19 cellular contexts compared by ENCODE assay signal in the genomic region with DNA sequence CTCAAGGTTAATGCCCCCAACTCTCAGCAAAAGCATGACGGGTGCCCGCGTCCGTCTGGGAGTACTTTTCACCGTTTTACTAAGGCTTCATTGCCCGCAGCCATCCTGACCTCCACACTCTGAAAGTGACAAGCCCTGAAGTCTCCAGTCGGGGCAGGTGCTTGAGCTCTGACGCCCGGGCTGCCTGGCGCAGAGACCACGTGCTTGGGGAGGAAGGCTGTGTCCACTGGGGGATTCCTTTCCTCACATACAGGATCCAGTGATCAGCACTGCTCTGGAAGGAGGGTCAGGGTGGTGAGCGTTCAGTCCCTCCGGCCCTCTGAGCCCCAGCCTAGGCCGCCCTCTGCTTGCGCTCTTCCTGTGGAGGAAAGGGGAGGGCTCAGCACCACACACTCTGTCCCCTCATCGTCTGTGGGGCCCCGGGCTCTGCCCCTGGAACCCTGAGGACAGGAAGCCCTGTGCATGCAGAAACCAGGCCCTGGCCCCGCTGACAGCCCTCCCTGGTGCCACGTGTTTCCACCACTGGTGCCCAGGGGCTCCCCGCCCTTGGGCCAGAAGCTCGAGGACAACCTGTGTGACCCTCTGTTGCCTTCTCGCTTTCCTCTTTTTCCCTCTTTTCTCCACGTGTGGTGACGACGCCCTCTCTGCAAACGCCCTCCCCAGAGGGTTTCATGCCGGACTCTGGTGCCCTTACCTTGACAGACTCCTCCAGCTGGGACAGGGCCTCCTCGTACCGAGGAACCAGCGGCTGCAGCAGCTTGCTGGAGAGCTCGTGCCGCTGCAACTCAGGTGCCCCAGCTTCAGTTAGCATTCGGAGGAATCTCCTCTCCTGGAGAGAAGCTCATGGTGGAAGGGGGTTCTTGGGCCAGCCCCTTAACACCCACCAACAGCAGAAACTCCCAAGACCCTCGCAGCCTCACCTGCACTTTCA.
"Had no signal": no experiment of that assay in that cellular context is flagged by ENCODE, and none has a peak within 500 bp of the region (broad histone marks: within the 10 kb centered on the region; RNA-seq: fewer than 3 reads in every experiment).

No MANE protein-coding gene starts in this region.

- DNase-seq: activated CD4-positive, alpha-beta T cell treated with anti-CD3 and anti-CD28 coated beads, Interleukin-2, amount 50 U/mL, for 1 hour; activated naive CD4-positive, alpha-beta T cell treated with Interleukin-2 at 50 U/mL for 16 hours; nucleus accumbens; stimulated activated CD4-positive, alpha-beta T cell treated with anti-CD3 and anti-CD28 coated beads, Interleukin-15, amount 100 ng/mL, for 24 hours; stimulated activated CD4-positive, alpha-beta T cell treated with anti-CD3 and anti-CD28 coated beads, Interleukin-4, amount 100 ng/mL, for 4 hours; stimulated activated CD8-positive, alpha-beta memory T cell treated with anti-CD3 and anti-CD28 coated beads, Interleukin-4, amount 100 ng/mL, for 48 hours; stimulated activated naive CD8-positive, alpha-beta T cell treated with anti-CD3 and anti-CD28 coated beads, Interleukin-15, Interleukin-2, amounts not matched to agents 100 U/mL and 50 U/mL, for 24 hours; SW 1271; T-helper 9 cell; transverse colon had no signal

- H3K9me3 ChIP-seq: right atrium auricular region, transverse colon had no signal

- H3K4me3 ChIP-seq: right atrium auricular region, skin epidermis, transverse colon had no signal

- FAIRE-seq: colon, endometrium, islet of Langerhans had no signal

- ATAC-seq: esophagus mucosa; left lobe of liver; naive thymus-derived CD8-positive, alpha-beta T cell; stimulated activated naive CD8-positive, alpha-beta T cell treated with anti-CD3 and anti-CD28 coated beads, Interleukin-15, Interleukin-2, amounts not matched to agents 100 U/mL and 50 U/mL, for 24 hours had no signal

- H3K27me3 ChIP-seq: right atrium auricular region, transverse colon had no signal

- H3K27ac ChIP-seq: right atrium auricular region, skin epidermis, transverse colon had no signal

- H3K27ac Mint-ChIP-seq: progenitor cell of endocrine pancreas had no signal
